In genomic region chr3:133547432-133548041, GRCh38 we compare ENCODE assay signal across 10 cellular contexts. TPM values are rescaled to one million over a fixed set of nuclear protein-coding genes. Genes with fewer than 3 reads are reported as not detected.
DNase-seq lines count a peak whose midpoint lies in the region; ATAC-seq and TF ChIP-seq lines count a peak whose summit lies in the region.
"Had no signal": no experiment of that assay in that cellular context is flagged by ENCODE, and none has a peak within 500 bp of the region (broad histone marks: within the 10 kb centered on the region; RNA-seq: fewer than 3 reads in every experiment).

No MANE protein-coding gene starts in this region.

- peaks cover 12% of the 10 kb centered on the region for H3K4me1 ChIP-seq in smooth muscle cell (ENCODE audit: low read depth)

- peak overlapping the region; percentile 57 for H3K27ac ChIP-seq in smooth muscle cell (ENCODE audit: low read depth)

- H3K4me1 Mint-ChIP-seq in HFFc6 (ENCODE audit: low read depth), result peaks cover 26% of the 10 kb centered on the region

- in situ Hi-C loops in astrocyte of the cerebellum (cut with HindIII; ENCODE audit: low sequenced_read_pairs), result no loop called here

- H3K36me3 ChIP-seq in smooth muscle cell (ENCODE audit: low read depth), result no peaks in the 10 kb centered on the region

- no peak for TF ChIP-seq CTCF in HFFc6 (IDR thresholded peaks at IDR 0.05)
- TF ChIP-seq CTCF in astrocyte of the cerebellum (IDR thresholded peaks at IDR 0.05; ENCODE audit: low read depth, low read length, missing control alignments), result no peak
- no peak for TF ChIP-seq CTCF in smooth muscle cell (IDR thresholded peaks at IDR 0.05; ENCODE audit: borderline replicate concordance, insufficient read depth, poor library complexity, severe bottlenecking)

- H3K4me2 ChIP-seq in smooth muscle cell, result peak overlapping the region; percentile 71

- H3K9me3 ChIP-seq in smooth muscle cell (replicated peaks; ENCODE audit: low read depth), result no peaks in the 10 kb centered on the region

- no peaks in the 10 kb centered on the region for H3K79me2 ChIP-seq in smooth muscle cell (ENCODE audit: low read depth)

- H3K27me3 Mint-ChIP-seq in HFFc6 (ENCODE audit: insufficient read depth), result no peaks in the 10 kb centered on the region
- H3K27me3 Mint-ChIP-seq: activated B cell treated with CpG ODN at 0.5 μM for 24 hours had no signal

- WGBS in smooth muscle cell (ENCODE audit: low lambda C conversion rate), result 59% methylated on average over 3 of the region's 3 CpGs

- peaks cover 4% of the 10 kb centered on the region; the same call in 1 of the 2 replicates for H3K9me3 Mint-ChIP-seq in HFFc6
- H3K9me3 Mint-ChIP-seq: activated B cell treated with CpG ODN at 0.5 μM for 24 hours had no signal

- H2AFZ ChIP-seq in smooth muscle cell (ENCODE audit: low read depth), result no peak overlapping the region

- H3K4me3 ChIP-seq in astrocyte of the cerebellum (ENCODE audit: low read depth, low read length) (no peak overlapping the region), smooth muscle cell (no peak overlapping the region)

- no peaks in the 10 kb centered on the region for H3K36me3 Mint-ChIP-seq in HFFc6 (ENCODE audit: low read depth)

- no peak for ATAC-seq in GM19455 (IDR thresholded peaks at IDR 0.05; ENCODE audit: unreplicated experiment)
- no peak for ATAC-seq in GM19328 (IDR thresholded peaks at IDR 0.05; ENCODE audit: unreplicated experiment)
- no peak for ATAC-seq in HG03442 (IDR thresholded peaks at IDR 0.05; ENCODE audit: unreplicated experiment)

- H3K4me3 Mint-ChIP-seq in HFFc6, result peak overlapping the region; percentile 55
- H3K4me3 Mint-ChIP-seq: activated B cell treated with CpG ODN at 0.5 μM for 24 hours had no signal

- DNase-seq in HFFc6 (peak; percentile 70), astrocyte of the cerebellum (ENCODE audit: low read depth) (peak; percentile 47), iris pigment epithelial cell (ENCODE audit: low read depth) (peak; percentile 75), smooth muscle cell (lab: John Stamatoyannopoulos, UW; ENCODE audit: unreplicated experiment) (no peak)
- DNase-seq in activated T-cell treated with anti-CD3 and anti-CD28 coated beads, Interleukin-2, amount 50 U/mL, for 1 hour, result no peak
- DNase-seq: activated B cell treated with CpG ODN at 0.5 μM for 24 hours; stimulated activated naive CD4-positive, alpha-beta T cell had no signal

- no peaks in the 10 kb centered on the region for H3F3A ChIP-seq in smooth muscle cell (ENCODE audit: low read depth)

- peak overlapping the region; percentile 78 for H3K27ac Mint-ChIP-seq in HFFc6
- H3K27ac Mint-ChIP-seq: activated B cell treated with CpG ODN at 0.5 μM for 24 hours had no signal

- H3K27me3 ChIP-seq in smooth muscle cell (ENCODE audit: low read depth), result no peaks in the 10 kb centered on the region

- H4K20me1 ChIP-seq in smooth muscle cell (ENCODE audit: low read depth), result no peaks in the 10 kb centered on the region

- H3K9ac ChIP-seq in smooth muscle cell (ENCODE audit: low read depth), result no peak overlapping the region

RNA-seq across cellular contexts. Expression of gene CDV3, which starts 25.9 kb away (rescaled TPM):
- total RNA-seq in HFFc6 (2021; fragmentation: NEBNext Ultra II Directional; extraction: Animal tissue kit (Norgen Biotek cat#: 25700)), result 100 to 1,000 TPM; 163 to 208 (median 184) TPM
- total RNA-seq in smooth muscle cell, result 135 and 139 TPM in 2 replicates
- polyA plus RNA-seq in smooth muscle cell, result 70.2 and 84.0 TPM in 2 replicates

Comparison
In these comparisons a context has a peak if more than half of its experiments do, and no peak if none do; other contexts are left out.
1. DNase-seq: peak in HFFc6 (single experiment), astrocyte of the cerebellum (single experiment) and iris pigment epithelial cell (single experiment); none in smooth muscle cell (single experiment) and activated T-cell treated with anti-CD3 and anti-CD28 coated beads, Interleukin-2, amount 50 U/mL, for 1 hour (single experiment).